Comparison of ENCODE assay signal across 16 cellular contexts in the genomic region with DNA sequence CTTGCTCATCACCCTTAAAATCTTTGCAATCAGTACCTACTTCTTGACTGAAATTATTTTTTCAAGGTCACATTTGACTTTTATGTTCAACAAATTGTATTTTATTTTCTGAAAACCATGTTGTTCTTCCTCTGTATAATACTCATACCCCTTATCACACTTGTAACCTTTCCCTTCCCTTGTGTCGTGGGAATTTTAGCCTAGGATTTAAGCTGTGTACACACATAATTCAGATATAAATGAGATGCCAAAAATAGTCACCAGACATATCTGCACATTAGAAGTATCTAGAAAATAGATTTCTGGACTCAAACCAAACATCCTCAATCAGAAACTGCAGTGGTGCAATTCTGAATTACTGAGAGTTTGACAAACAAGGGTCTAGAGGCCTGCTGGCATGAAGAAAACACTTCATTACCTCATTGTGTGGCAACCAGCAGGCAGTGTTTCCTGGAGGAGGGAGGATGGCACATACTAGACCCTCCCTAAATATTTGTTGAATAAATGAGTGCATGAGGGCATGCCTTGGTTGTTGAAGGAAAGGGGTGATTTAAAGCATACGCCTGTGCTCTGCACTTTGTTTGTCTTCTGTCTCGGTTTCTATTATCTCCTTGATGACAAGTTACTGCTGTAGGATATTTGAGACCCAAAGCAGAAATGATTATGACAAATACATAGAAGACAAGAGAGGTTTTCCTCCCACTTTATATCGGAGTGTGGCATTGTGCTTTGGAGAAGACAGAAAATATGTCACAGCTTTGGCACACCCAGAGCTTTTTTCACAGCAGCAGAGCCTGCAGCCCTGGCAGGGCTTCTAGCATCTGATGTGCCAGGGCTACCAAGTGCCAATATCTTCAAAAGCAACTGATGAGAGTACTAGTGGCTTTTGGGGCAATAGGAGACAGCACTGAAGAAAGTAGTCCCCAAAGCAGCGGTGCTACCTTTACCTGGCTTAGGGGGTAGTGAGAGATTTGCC.
DNase-seq lines count a peak whose midpoint lies in the region; ATAC-seq lines count a peak whose summit lies in the region.
"Had no signal": no experiment of that assay in that cellular context is flagged by ENCODE, and none has a peak within 500 bp of the region (broad histone marks: within the 10 kb centered on the region; RNA-seq: fewer than 3 reads in every experiment).

No MANE protein-coding gene starts in this region.

- no peaks in the 10 kb centered on the region for H3K9me3 ChIP-seq in aorta (ENCODE audit: control insufficient read depth, low read length)
- H3K9me3 ChIP-seq: MG63, thoracic aorta had no signal

- WGBS in aorta, 2 donors: 42% methylated on average over 5 of the region's 5 CpGs

- no peaks in the 10 kb centered on the region for H3K27me3 ChIP-seq in aorta (ENCODE audit: control insufficient read depth in 1 of 2, insufficient read depth in 2 of 2, low read length in 1 of 2)
- H3K27me3 ChIP-seq: MG63 had no signal

- H3K27ac ChIP-seq in aorta (ENCODE audit: low read depth in 1 of 2, low read length in 2 of 2): no peak overlapping the region
- H3K27ac ChIP-seq: thoracic aorta had no signal

- intact Hi-C loops in Right ventricle myocardium superior (cut with DNase I): no loop called here
- intact Hi-C loops in cardiac septum (cut with DNase I): no loop called here
- intact Hi-C loops in aorta (cut with DNase I): no loop called here

- ATAC-seq in Right ventricle myocardium superior (ENCODE audit: poor library complexity) (peak; percentile 94), aorta (ENCODE audit: low FRiP score) (no peak), HG02973 (IDR thresholded peaks at IDR 0.05; ENCODE audit: unreplicated experiment) (no peak)
- ATAC-seq in activated CD4-positive, CD25-positive, alpha-beta regulatory T cell treated with anti-CD3 and anti-CD28 coated beads, Interleukin-2, amount 50 U/mL, for 24 hours: no peak
- ATAC-seq: left colon had no signal

- H3K36me3 ChIP-seq in aorta (ENCODE audit: control insufficient read depth in 1 of 2, insufficient read depth in 2 of 2, low read length in 1 of 2): no peaks in the 10 kb centered on the region
- H3K36me3 ChIP-seq: MG63, thoracic aorta had no signal

- no peak overlapping the region for H3K4me3 ChIP-seq in aorta (ENCODE audit: low read length in 2 of 2)
- H3K4me3 ChIP-seq: MG63, thoracic aorta had no signal

- H3K4me1 ChIP-seq in aorta (ENCODE audit: control insufficient read depth in 1 of 2, insufficient read depth in 2 of 2, low read length in 2 of 2): no peaks in the 10 kb centered on the region

- DNase-seq in Right ventricle myocardium superior: peak; percentile 45
- DNase-seq in cardiac septum (ENCODE audit: low spot score): no peak
- peak; percentile 15 for DNase-seq in cerebellum (ENCODE audit: low spot score)
- peak; percentile 55 for DNase-seq in medulla oblongata (ENCODE audit: extremely low spot score)
- no peak for DNase-seq in foreskin melanocyte
- DNase-seq in aorta: no peak
- DNase-seq: activated naive CD4-positive, alpha-beta T cell treated with Interleukin-2 at 50 U/mL for 16 hours; Calu3; HFFc6; left colon; MG63; NCI-H526; stimulated activated CD4-positive, alpha-beta T cell treated with anti-CD3 and anti-CD28 coated beads, Interleukin-15, amount 100 ng/mL, for 24 hours had no signal

Comparison
In these comparisons a context has a peak if more than half of its experiments do, and no peak if none do; other contexts are left out.
1. DNase-seq: peak in Right ventricle myocardium superior (single experiment), cerebellum (single experiment) and medulla oblongata (single experiment); none in cardiac septum (single experiment), foreskin melanocyte (single experiment) and aorta (0 of 2).